In the genomic region with DNA sequence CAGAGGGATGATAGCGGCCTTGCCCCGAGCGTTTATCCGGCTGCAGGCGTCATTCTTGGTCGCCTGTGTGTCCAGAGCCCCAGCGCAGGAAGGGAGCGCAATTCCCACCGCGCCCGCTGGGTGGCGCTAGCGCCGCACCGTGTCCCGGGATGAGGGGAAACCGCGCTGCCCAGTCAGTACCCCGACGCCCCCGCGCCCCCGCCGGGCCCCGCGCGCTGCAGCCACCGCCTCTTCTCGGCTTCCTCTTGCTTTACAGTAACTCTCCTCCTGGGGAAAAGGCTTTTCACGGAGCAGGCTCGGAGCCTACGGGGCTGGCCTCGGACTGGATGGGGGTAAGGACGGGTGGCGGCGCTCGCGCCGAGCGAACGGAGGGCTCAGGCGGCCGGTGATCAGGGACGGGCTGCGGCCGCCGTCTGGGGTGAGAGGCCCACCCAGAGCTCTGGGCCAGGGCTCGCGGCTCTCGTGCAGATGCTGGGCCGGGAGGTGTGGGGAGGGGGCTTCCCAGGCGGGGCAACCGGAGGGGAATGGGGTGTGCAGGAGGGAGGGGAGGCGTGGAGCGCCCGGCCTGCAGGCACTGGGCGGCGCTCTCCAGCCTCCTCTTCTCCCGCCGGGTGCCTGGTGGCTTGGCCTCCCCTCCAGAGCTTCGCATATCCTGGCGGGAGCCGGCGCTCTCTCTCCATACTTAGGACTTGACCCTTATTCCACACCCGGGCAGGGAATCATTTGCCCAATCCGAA, we compare ENCODE assay signal across 8 cellular contexts. TPM values are rescaled to one million over a fixed set of nuclear protein-coding genes. Genes with fewer than 3 reads are reported as not detected.
DNase-seq lines count a peak whose midpoint lies in the region; ATAC-seq lines count a peak whose summit lies in the region.

No MANE protein-coding gene starts in this region.

- H3K36me3 ChIP-seq in endocrine pancreas (ENCODE audit: control insufficient read depth, insufficient read depth, low read length): no peaks in the 10 kb centered on the region

- peak; percentile 96 for DNase-seq in CD1c-positive myeloid dendritic cell (ENCODE audit: extremely low spot score)
- peak; percentile 91 for DNase-seq in NCI-H82 (lab: John Stamatoyannopoulos, UW)
- DNase-seq in activated CD8-positive, alpha-beta memory T cell treated with anti-CD3 and anti-CD28 coated beads for 48 hours (ENCODE audit: low read depth in 2 of 3, low spot score in 2 of 3): peak; percentile 80 to 98 (median 94)
- peak; percentile 98 for DNase-seq in mesenteric fat pad (ENCODE audit: low spot score)
- peak; percentile 96 for DNase-seq in stimulated activated CD8-positive, alpha-beta memory T cell treated with anti-CD3 and anti-CD28 coated beads, Interleukin-15, amount 100 ng/mL, for 24 hours (ENCODE audit: low read depth)

- no peaks in the 10 kb centered on the region for H3K27me3 ChIP-seq in endocrine pancreas (ENCODE audit: control insufficient read depth, insufficient read depth, low read length)

- no peaks in the 10 kb centered on the region for H3K9me3 ChIP-seq in endocrine pancreas (ENCODE audit: control insufficient read depth, low read length)

- no peaks in the 10 kb centered on the region for H3K4me1 ChIP-seq in endocrine pancreas (ENCODE audit: control insufficient read depth, insufficient read depth, low read length)

- peak overlapping the region; percentile 61 for H3K9ac ChIP-seq in endocrine pancreas (ENCODE audit: control insufficient read depth, insufficient read depth, low read length)

- H3K4me3 ChIP-seq in endocrine pancreas (ENCODE audit: control insufficient read depth, insufficient read depth, low read length): peak overlapping the region; percentile 56

- ATAC-seq in GM19328 (IDR thresholded peaks at IDR 0.05; ENCODE audit: unreplicated experiment): peak; percentile 58
- ATAC-seq in HG03469 (IDR thresholded peaks at IDR 0.05; ENCODE audit: unreplicated experiment): peak; percentile 54

RNA-seq across cellular contexts. Expression of a gene that starts 29.8 kb away (rescaled TPM):
- total RNA-seq in mesenteric fat pad: not detected

RNA-seq across cellular contexts. Expression of a gene that starts 46.0 kb away (rescaled TPM):
- total RNA-seq in mesenteric fat pad: not detected

Comparison
In these comparisons a context has a peak if more than half of its experiments do, and no peak if none do; other contexts are left out.
1. Peak in every context shown above with its lines: DNase-seq, ATAC-seq and H3K4me3 ChIP-seq.